In the genomic region with DNA sequence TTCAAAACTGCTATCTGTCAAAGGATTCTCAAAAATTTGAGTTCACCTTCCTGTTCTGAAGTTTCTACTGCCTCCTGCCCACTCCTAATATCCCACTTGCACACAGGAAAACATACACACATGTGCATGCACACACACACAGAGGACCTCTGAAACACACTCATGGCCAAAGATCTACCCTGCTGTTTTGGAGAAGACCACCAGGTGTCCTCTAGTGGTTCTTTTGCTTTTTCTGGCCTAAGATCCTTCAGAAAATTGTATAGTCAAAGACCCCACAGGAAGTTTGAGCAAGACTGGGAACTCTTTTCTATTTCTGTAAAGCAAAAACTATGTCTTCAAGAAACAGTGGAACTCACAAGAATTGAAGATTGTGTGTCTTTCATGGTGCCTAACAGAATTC, we compare ENCODE assay signal across 19 cellular contexts.
DNase-seq lines count a peak whose midpoint lies in the region; ATAC-seq, FAIRE-seq and TF ChIP-seq lines count a peak whose summit lies in the region.
"Had no signal": no experiment of that assay in that cellular context is flagged by ENCODE, and none has a peak within 500 bp of the region (broad histone marks: within the 10 kb centered on the region; RNA-seq: fewer than 3 reads in every experiment).

No MANE protein-coding gene starts in this region.

- H3K36me3 ChIP-seq in HepG2 (replicated peaks in 1 of 2; ENCODE audit: control insufficient read depth in 1 of 2, insufficient read depth in 2 of 2, low read length in 2 of 2) (no peaks in the 10 kb centered on the region), right lobe of liver (no peaks in the 10 kb centered on the region), PC-3 (ENCODE audit: low read depth, low read length) (no peaks in the 10 kb centered on the region)
- H3K36me3 ChIP-seq: BLaER1 treated with 17β-estradiol and CSF1 and Interleukin-3, amounts not matched to agents 10 nM and 100 nM had no signal

- H3K4me3 ChIP-seq in HepG2 (replicated peaks in 1 of 3; ENCODE audit: insufficient read depth in 1 of 3, low read depth in 2 of 3, low read length in 3 of 3) (no peak overlapping the region), right lobe of liver (no peak overlapping the region), PC-3 (ENCODE audit: low read length) (no peak overlapping the region)
- H3K4me3 ChIP-seq: BLaER1 treated with 17β-estradiol and CSF1 and Interleukin-3, amounts not matched to agents 10 nM and 100 nM had no signal

- no peak overlapping the region for H3K4me3 Mint-ChIP-seq in endothelial cell (ENCODE audit: unreplicated experiment)
- H3K4me3 Mint-ChIP-seq: CD8-positive, alpha-beta memory T cell had no signal

- H3K4me1 ChIP-seq in HepG2 (ENCODE audit: insufficient read depth, low read length) (no peaks in the 10 kb centered on the region), right lobe of liver (no peaks in the 10 kb centered on the region), PC-3 (ENCODE audit: insufficient read depth, low read length) (no peaks in the 10 kb centered on the region)
- H3K4me1 ChIP-seq: BLaER1 treated with 17β-estradiol and CSF1 and Interleukin-3, amounts not matched to agents 10 nM and 100 nM had no signal

- no peaks in the 10 kb centered on the region for H3F3A ChIP-seq in PC-3 (ENCODE audit: low read length, unreplicated experiment)

- no peaks in the 10 kb centered on the region for H3K27me3 Mint-ChIP-seq in endothelial cell (ENCODE audit: unreplicated experiment)
- H3K27me3 Mint-ChIP-seq: CD8-positive, alpha-beta memory T cell had no signal

- H3K79me2 ChIP-seq in HepG2 (ENCODE audit: insufficient read depth, low read length) = no peaks in the 10 kb centered on the region
- H3K79me2 ChIP-seq in PC-3 (ENCODE audit: low read length) = no peaks in the 10 kb centered on the region

- in situ Hi-C loops in HepG2 (cut with HindIII; ENCODE audit: extremely low pct_ligation_motif_present, low pct_unique_long_range_greater_than_20kb) = no loop called here

- intact Hi-C loops in HepG2 (cut with micrococcal nuclease; ENCODE audit: unreplicated experiment) (no loop called here), right lobe of liver (cut with DNase I) (no loop called here), PC-3 (cut with micrococcal nuclease) (no loop called here)

- DNase-seq in HepG2 (ENCODE audit: low spot score) (no peak), right lobe of liver (no peak), PC-3 (no peak), endothelial cell (ENCODE audit: low spot score) (no peak), caudate nucleus (lab: John Stamatoyannopoulos, UW) (no peak)
- DNase-seq in stimulated activated CD4-positive, alpha-beta T cell treated with anti-CD3 and anti-CD28 coated beads, Interleukin-1b, Interleukin-23, amount 100 ng/mL, for 48 hours = no peak
- DNase-seq: 8988T; CD8-positive, alpha-beta memory T cell; DMS79; GDM1; H7; NCI-H1436 treated with DMSO at 0.1 percent for 48 hours; NCI-H2081 had no signal

- H3K27ac ChIP-seq in HepG2 (ENCODE audit: extremely low read length, insufficient read depth, low read length) (no peak overlapping the region), right lobe of liver (no peak overlapping the region), PC-3 (ENCODE audit: low read length) (no peak overlapping the region), caudate nucleus (ENCODE audit: low read depth, low read length) (no peak overlapping the region)
- H3K27ac ChIP-seq: BLaER1 treated with 17β-estradiol and CSF1 and Interleukin-3, amounts not matched to agents 10 nM and 100 nM; RWPE1 had no signal

- H3K27me3 ChIP-seq in HepG2 (ENCODE audit: control insufficient read depth in 1 of 2, insufficient read depth in 2 of 2, low read length in 2 of 2) (no peaks in the 10 kb centered on the region), right lobe of liver (no peaks in the 10 kb centered on the region), PC-3 (ENCODE audit: low read length) (no peaks in the 10 kb centered on the region)
- H3K27me3 ChIP-seq: BLaER1 treated with 17β-estradiol and CSF1 and Interleukin-3, amounts not matched to agents 10 nM and 100 nM had no signal

- no peaks in the 10 kb centered on the region for H3K9me3 Mint-ChIP-seq in endothelial cell (ENCODE audit: unreplicated experiment)

- H3K9ac ChIP-seq in HepG2 (ENCODE audit: insufficient read depth, low read depth, low read length) (no peak overlapping the region), PC-3 (ENCODE audit: low read length) (no peak overlapping the region)
- H3K9ac ChIP-seq: BLaER1 treated with 17β-estradiol and CSF1 and Interleukin-3, amounts not matched to agents 10 nM and 100 nM had no signal

- H4K20me1 ChIP-seq in HepG2 (ENCODE audit: insufficient read depth, low read length) = no peaks in the 10 kb centered on the region
- H4K20me1 ChIP-seq in PC-3 (ENCODE audit: low read length) = no peaks in the 10 kb centered on the region
- H4K20me1 ChIP-seq: BLaER1 treated with 17β-estradiol and CSF1 and Interleukin-3, amounts not matched to agents 10 nM and 100 nM had no signal

- H3K27ac Mint-ChIP-seq in endothelial cell (ENCODE audit: unreplicated experiment) = no peak overlapping the region
- H3K27ac Mint-ChIP-seq: CD8-positive, alpha-beta memory T cell had no signal

- TF ChIP-seq EP300 in HepG2 (IDR thresholded peaks at IDR 0.05; ENCODE audit: low read depth in 2 of 2, low read length in 2 of 2) = no peak
- no peak for TF ChIP-seq EP300 in HepG2 (CRISPR knock-in tag; IDR thresholded peaks at IDR 0.05; ENCODE audit: borderline replicate concordance)

- H3K4me2 ChIP-seq in HepG2 (ENCODE audit: low read depth, low read length) = no peak overlapping the region
- H3K4me2 ChIP-seq in PC-3 (ENCODE audit: low read length) = no peak overlapping the region
- H3K4me2 ChIP-seq: BLaER1 treated with 17β-estradiol and CSF1 and Interleukin-3, amounts not matched to agents 10 nM and 100 nM had no signal

- ATAC-seq in HepG2 (peak; percentile 54; the same call in 2 of the 3 replicates), right lobe of liver (no peak), PC-3 (no peak), GM18498 (IDR thresholded peaks at IDR 0.05; ENCODE audit: unreplicated experiment) (no peak), HG03378 (IDR thresholded peaks at IDR 0.05; ENCODE audit: unreplicated experiment) (no peak)

- FAIRE-seq in HepG2 (lab: Jason Lieb, UNC) = no peak
- FAIRE-seq: D721Med, GM19239 had no signal

- H3K36me3 Mint-ChIP-seq in endothelial cell (ENCODE audit: low read depth, unreplicated experiment) = no peaks in the 10 kb centered on the region

- no peaks in the 10 kb centered on the region for H3K9me2 ChIP-seq in PC-3 (replicated peaks; ENCODE audit: low read length)

- POLR2A ChIA-PET in HepG2 (lab: Yijun Ruan, JAX) (no interaction called here), PC-3 (lab: Charles Lee; ENCODE audit: unreplicated experiment) (no interaction called here)

- CTCF ChIA-PET in HepG2 (lab: Yijun Ruan, JAX; ENCODE audit: low intra/inter-chr PET ratio, low total read pairs) = no interaction called here
- CTCF ChIA-PET in PC-3 (lab: Charles Lee) = no interaction called here

- TF ChIP-seq POLR2A in HepG2 (IDR thresholded peaks at IDR 0.05; ENCODE audit: insufficient read depth in 1 of 2, low read depth in 2 of 2, low read length in 2 of 2) = no peak
- no peak for TF ChIP-seq POLR2A in right lobe of liver (IDR thresholded peaks at IDR 0.05)

- TF ChIP-seq RAD21 in HepG2 (CRISPR knock-in tag; IDR thresholded peaks at IDR 0.05) = no peak

- TF ChIP-seq CTCF in HepG2 (CRISPR knock-in tag; IDR thresholded peaks at IDR 0.05) (0 out of 2 replicates have a peak, but pooled peaks have one; percentile 5), right lobe of liver (IDR thresholded peaks at IDR 0.05) (no peak), PC-3 (conservative IDR thresholded peaks at IDR 0.05; ENCODE audit: low read depth, low read length) (peak; percentile 28; the same call in 1 of the 2 replicates), endothelial cell (IDR thresholded peaks at IDR 0.05; ENCODE audit: unreplicated experiment) (peak; percentile 9)

- BruUV-seq in HepG2 (replicated peaks; lab: Mats Ljungman, UMichigan) = no TSS peak
- BruUV-seq in PC-3 (replicated peaks; lab: Mats Ljungman, UMichigan) = no TSS peak

- H3K9me3 ChIP-seq in HepG2 (ENCODE audit: low read length) = no peaks in the 10 kb centered on the region
- H3K9me3 ChIP-seq in right lobe of liver = no peaks in the 10 kb centered on the region
- H3K9me3 ChIP-seq in PC-3 (ENCODE audit: low read length) = no peaks in the 10 kb centered on the region

- H3K4me1 Mint-ChIP-seq in endothelial cell (ENCODE audit: unreplicated experiment) = no peaks in the 10 kb centered on the region
- H3K4me1 Mint-ChIP-seq: CD8-positive, alpha-beta memory T cell had no signal

- H2AFZ ChIP-seq in HepG2 (ENCODE audit: low read length) = no peak overlapping the region
- H2AFZ ChIP-seq in PC-3 (ENCODE audit: low read length) = no peak overlapping the region

TF ChIP-seq in HepG2, 621 proteins besides CTCF, POLR2A, EP300 and RAD21 (continues in another document):
- TF ChIP-seq PREB (CRISPR knock-in tag; IDR thresholded peaks at IDR 0.05) = no peak
- TF ChIP-seq ZNF781 (CRISPR knock-in tag; IDR thresholded peaks at IDR 0.05; ENCODE audit: borderline replicate concordance, not compliant biosample characterization) = no peak
- TF ChIP-seq ZNF562 (CRISPR knock-in tag; IDR thresholded peaks at IDR 0.05; ENCODE audit: borderline replicate concordance) = no peak
- TF ChIP-seq EHMT2 (IDR thresholded peaks at IDR 0.05; ENCODE audit: borderline replicate concordance, low read depth, low read length) = no peak
- TF ChIP-seq U2AF2 (IDR thresholded peaks at IDR 0.05; ENCODE audit: low read depth, low read length) = no peak
- no peak for TF ChIP-seq ZNF329 (CRISPR knock-in tag; IDR thresholded peaks at IDR 0.05; ENCODE audit: low read depth)
- no peak for TF ChIP-seq SMYD3 (CRISPR knock-in tag; IDR thresholded peaks at IDR 0.05)
- no peak for TF ChIP-seq ZFP62 (CRISPR knock-in tag; IDR thresholded peaks at IDR 0.05)
- TF ChIP-seq GLMP (CRISPR knock-in tag; IDR thresholded peaks at IDR 0.05; ENCODE audit: borderline replicate concordance) = no peak

Comparison
In these comparisons a context has a peak if more than half of its experiments do, and no peak if none do; other contexts are left out.
1. CTCF ChIP-seq: peak in HepG2 (single experiment), PC-3 (single experiment) and endothelial cell (single experiment); none in right lobe of liver (0 of 4).